1 cellular context compared by ENCODE assay signal in the genomic region with DNA sequence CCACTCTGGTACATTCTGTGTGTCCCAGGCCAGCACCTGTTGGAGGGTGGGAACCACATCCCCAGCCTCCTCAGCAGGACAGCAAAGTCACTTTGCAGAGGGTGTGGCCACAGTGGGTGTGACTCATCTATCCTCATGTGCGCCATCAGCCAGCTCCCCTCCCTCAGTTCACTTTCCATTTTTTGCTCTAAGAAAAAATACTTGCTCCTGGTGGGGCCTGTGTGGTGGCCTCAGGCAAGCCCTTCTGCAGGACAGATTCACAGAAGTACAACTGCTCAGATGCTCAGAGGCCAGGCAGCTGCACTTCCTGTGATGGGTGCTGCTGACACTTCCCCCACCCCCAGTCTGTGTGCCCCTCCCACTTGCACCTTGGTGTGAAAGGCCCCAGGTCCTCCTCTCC.
TF ChIP-seq lines count a peak whose summit lies in the region.

No MANE protein-coding gene starts in this region.

TF ChIP-seq in K562, 482 proteins besides CTCF, POLR2A, EP300 and RAD21 (continued from another document):
- TF ChIP-seq, protein P1, sequence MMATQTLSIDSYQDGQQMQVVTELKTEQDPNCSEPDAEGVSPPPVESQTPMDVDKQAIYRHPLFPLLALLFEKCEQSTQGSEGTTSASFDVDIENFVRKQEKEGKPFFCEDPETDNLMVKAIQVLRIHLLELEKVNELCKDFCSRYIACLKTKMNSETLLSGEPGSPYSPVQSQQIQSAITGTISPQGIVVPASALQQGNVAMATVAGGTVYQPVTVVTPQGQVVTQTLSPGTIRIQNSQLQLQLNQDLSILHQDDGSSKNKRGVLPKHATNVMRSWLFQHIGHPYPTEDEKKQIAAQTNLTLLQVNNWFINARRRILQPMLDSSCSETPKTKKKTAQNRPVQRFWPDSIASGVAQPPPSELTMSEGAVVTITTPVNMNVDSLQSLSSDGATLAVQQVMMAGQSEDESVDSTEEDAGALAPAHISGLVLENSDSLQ (IDR thresholded peaks at IDR 0.05) = peak; percentile 57; the same call in 1 of the 2 replicates
- TF ChIP-seq, protein P2, sequence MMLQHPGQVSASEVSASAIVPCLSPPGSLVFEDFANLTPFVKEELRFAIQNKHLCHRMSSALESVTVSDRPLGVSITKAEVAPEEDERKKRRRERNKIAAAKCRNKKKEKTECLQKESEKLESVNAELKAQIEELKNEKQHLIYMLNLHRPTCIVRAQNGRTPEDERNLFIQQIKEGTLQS (IDR thresholded peaks at IDR 0.05) = peak; percentile 76
- TF ChIP-seq, protein P2 (CRISPR knock-in tag; conservative IDR thresholded peaks at IDR 0.05) = no peak
- TF ChIP-seq SMARCA5 (IDR thresholded peaks at IDR 0.05) (no peak), POLR3A (IDR thresholded peaks at IDR 0.05; ENCODE audit: borderline replicate concordance, extremely low read depth, insufficient read depth, insufficient read length) (no peak), ARID1B (IDR thresholded peaks at IDR 0.05) (0 out of 2 replicates have a peak, but pooled peaks have one; percentile 18), NFE2 (IDR thresholded peaks at IDR 0.05; ENCODE audit: low read depth) (peak; percentile 59), TBL1XR1 (IDR thresholded peaks at IDR 0.05; ENCODE audit: low read length in 2 of 2) (no peak), ZNF23 (CRISPR knock-in tag; IDR thresholded peaks at IDR 0.05) (no peak), C11orf30 (IDR thresholded peaks at IDR 0.05; ENCODE audit: low read depth) (0 out of 2 replicates have a peak, but pooled peaks have one; percentile 28), STAG1 (CRISPR knock-in tag; IDR thresholded peaks at IDR 0.05; ENCODE audit: borderline replicate concordance) (no peak), LARP7 (IDR thresholded peaks at IDR 0.05) (no peak), RBM14 (IDR thresholded peaks at IDR 0.05; ENCODE audit: borderline replicate concordance, insufficient read depth, low read depth, low read length) (no peak)
- TF ChIP-seq, protein P3, sequence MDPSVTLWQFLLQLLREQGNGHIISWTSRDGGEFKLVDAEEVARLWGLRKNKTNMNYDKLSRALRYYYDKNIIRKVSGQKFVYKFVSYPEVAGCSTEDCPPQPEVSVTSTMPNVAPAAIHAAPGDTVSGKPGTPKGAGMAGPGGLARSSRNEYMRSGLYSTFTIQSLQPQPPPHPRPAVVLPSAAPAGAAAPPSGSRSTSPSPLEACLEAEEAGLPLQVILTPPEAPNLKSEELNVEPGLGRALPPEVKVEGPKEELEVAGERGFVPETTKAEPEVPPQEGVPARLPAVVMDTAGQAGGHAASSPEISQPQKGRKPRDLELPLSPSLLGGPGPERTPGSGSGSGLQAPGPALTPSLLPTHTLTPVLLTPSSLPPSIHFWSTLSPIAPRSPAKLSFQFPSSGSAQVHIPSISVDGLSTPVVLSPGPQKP (CRISPR knock-in tag; IDR thresholded peaks at IDR 0.05) = no peak
